Comparison of ENCODE assay signal across 1 cellular context in the genomic region with DNA sequence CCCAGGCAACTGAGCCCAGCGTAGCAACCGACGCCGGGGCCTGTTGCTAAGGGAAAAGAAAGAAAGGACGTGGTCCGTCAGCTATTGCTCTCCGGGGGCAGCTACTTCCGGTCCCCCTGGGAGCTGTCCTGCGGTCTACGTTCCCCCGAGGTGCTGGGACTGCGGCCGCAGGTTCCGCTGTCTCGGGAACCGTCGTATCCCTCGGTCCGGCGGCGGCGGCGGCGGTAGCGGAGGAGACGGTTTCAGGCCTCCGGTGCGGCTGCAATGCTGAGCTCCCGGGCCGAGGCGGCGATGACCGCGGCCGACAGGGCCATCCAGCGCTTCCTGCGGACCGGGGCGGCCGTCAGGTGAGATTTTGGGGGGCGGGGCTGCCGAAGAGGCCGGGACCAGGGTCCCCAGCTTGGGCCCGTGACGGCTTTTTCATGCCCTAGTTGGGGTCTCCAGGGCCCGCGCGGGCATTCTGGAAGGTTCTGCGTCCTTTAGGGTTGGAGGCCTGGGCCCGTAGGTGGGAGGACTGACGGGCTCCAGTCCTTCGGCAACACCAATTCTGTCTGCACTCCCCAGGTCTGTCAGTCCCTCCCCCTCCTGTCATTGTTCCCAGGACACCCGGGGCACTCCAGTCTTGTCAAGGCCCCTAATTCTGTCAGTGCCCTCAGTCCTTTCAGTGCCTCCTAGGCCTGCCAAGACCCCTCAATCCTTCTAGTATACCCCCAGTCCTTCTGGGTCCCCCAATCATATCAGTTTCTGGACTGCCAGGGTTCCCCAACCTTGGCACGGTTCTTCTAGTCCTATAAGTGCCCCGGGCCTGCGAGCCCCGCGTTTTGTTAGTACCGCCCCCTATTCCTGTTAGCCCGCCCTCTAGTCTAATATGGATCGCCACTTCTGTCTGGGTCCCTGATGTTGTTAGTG.
A peak's percentile ranks its signal among the peaks of the same experiment; 100 is the strongest.
TF ChIP-seq lines count a peak whose summit lies in the region.

A gene with protein sequence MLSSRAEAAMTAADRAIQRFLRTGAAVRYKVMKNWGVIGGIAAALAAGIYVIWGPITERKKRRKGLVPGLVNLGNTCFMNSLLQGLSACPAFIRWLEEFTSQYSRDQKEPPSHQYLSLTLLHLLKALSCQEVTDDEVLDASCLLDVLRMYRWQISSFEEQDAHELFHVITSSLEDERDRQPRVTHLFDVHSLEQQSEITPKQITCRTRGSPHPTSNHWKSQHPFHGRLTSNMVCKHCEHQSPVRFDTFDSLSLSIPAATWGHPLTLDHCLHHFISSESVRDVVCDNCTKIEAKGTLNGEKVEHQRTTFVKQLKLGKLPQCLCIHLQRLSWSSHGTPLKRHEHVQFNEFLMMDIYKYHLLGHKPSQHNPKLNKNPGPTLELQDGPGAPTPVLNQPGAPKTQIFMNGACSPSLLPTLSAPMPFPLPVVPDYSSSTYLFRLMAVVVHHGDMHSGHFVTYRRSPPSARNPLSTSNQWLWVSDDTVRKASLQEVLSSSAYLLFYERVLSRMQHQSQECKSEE (plus strand): TSS at position 162 of the 909 bp plus-strand sequence. CDS start 103 bp downstream, at position 265.

TF ChIP-seq in GM23338, 12 proteins besides CTCF, POLR2A, EP300 and RAD21 (continued from another document):
- TF ChIP-seq, protein P1, sequence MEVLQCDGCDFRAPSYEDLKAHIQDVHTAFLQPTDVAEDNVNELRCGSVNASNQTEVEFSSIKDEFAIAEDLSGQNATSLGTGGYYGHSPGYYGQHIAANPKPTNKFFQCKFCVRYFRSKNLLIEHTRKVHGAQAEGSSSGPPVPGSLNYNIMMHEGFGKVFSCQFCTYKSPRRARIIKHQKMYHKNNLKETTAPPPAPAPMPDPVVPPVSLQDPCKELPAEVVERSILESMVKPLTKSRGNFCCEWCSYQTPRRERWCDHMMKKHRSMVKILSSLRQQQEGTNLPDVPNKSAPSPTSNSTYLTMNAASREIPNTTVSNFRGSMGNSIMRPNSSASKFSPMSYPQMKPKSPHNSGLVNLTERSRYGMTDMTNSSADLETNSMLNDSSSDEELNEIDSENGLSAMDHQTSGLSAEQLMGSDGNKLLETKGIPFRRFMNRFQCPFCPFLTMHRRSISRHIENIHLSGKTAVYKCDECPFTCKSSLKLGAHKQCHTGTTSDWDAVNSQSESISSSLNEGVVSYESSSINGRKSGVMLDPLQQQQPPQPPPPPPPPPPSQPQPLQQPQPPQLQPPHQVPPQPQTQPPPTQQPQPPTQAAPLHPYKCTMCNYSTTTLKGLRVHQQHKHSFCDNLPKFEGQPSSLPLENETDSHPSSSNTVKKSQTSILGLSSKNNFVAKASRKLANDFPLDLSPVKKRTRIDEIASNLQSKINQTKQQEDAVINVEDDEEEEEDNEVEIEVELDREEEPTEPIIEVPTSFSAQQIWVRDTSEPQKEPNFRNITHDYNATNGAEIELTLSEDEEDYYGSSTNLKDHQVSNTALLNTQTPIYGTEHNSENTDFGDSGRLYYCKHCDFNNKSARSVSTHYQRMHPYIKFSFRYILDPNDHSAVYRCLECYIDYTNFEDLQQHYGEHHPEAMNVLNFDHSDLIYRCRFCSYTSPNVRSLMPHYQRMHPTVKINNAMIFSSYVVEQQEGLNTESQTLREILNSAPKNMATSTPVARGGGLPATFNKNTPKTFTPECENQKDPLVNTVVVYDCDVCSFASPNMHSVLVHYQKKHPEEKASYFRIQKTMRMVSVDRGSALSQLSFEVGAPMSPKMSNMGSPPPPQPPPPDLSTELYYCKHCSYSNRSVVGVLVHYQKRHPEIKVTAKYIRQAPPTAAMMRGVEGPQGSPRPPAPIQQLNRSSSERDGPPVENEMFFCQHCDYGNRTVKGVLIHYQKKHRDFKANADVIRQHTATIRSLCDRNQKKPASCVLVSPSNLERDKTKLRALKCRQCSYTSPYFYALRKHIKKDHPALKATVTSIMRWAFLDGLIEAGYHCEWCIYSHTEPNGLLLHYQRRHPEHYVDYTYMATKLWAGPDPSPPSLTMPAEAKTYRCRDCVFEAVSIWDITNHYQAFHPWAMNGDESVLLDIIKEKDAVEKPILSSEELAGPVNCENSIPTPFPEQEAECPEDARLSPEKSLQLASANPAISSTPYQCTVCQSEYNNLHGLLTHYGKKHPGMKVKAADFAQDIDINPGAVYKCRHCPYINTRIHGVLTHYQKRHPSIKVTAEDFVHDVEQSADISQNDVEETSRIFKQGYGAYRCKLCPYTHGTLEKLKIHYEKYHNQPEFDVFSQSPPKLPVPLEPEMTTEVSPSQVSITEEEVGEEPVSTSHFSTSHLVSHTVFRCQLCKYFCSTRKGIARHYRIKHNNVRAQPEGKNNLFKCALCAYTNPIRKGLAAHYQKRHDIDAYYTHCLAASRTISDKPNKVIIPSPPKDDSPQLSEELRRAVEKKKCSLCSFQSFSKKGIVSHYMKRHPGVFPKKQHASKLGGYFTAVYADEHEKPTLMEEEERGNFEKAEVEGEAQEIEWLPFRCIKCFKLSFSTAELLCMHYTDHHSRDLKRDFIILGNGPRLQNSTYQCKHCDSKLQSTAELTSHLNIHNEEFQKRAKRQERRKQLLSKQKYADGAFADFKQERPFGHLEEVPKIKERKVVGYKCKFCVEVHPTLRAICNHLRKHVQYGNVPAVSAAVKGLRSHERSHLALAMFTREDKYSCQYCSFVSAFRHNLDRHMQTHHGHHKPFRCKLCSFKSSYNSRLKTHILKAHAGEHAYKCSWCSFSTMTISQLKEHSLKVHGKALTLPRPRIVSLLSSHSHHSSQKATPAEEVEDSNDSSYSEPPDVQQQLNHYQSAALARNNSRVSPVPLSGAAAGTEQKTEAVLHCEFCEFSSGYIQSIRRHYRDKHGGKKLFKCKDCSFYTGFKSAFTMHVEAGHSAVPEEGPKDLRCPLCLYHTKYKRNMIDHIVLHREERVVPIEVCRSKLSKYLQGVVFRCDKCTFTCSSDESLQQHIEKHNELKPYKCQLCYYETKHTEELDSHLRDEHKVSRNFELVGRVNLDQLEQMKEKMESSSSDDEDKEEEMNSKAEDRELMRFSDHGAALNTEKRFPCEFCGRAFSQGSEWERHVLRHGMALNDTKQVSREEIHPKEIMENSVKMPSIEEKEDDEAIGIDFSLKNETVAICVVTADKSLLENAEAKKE (CRISPR knock-in tag; IDR thresholded peaks at IDR 0.05) = no peak
- TF ChIP-seq STAT1 (IDR thresholded peaks at IDR 0.05; ENCODE audit: unreplicated experiment) (no peak), POLR2AphosphoS5 (IDR thresholded peaks at IDR 0.05; ENCODE audit: low read depth) (peak; percentile 52; the same call in 1 of the 2 replicates), JUNB (IDR thresholded peaks at IDR 0.05; ENCODE audit: unreplicated experiment) (no peak)
TF ChIP-seq in GM23338: peak in this region for 5.
